In genomic region chr11:62108017-62108750, GRCh38 we compare ENCODE assay signal across 7 cellular contexts. TPM values are rescaled to one million over a fixed set of nuclear protein-coding genes. Genes with fewer than 3 reads are reported as not detected.
A peak's percentile ranks its signal among the peaks of the same experiment; 100 is the strongest.
DNase-seq lines count a peak whose midpoint lies in the region; ATAC-seq, FAIRE-seq and TF ChIP-seq lines count a peak whose summit lies in the region.

No MANE protein-coding gene starts in this region.

- H3K27me3 Mint-ChIP-seq in astrocyte (ENCODE audit: low read depth, unreplicated experiment): no peaks in the 10 kb centered on the region

- peaks cover 17% of the 10 kb centered on the region for H3K4me1 Mint-ChIP-seq in astrocyte (ENCODE audit: low read depth, unreplicated experiment)

- H4K20me1 ChIP-seq in astrocyte (ENCODE audit: insufficient read depth, low read length): no peaks in the 10 kb centered on the region

- no peak for ATAC-seq in HG03520 (IDR thresholded peaks at IDR 0.05; ENCODE audit: unreplicated experiment)

- H3K4me3 Mint-ChIP-seq in astrocyte (ENCODE audit: unreplicated experiment): peak overlapping the region; percentile 70

- intact Hi-C loops in spleen (cut with DNase I; ENCODE audit: low total_unique reads): loop anchor here (5.0 to 10.0 kb wide), 2 partner anchors 233 to 311 kb away; no protein-coding TSS in a partner anchor

- DNase-seq in DMS79 (lab: John Stamatoyannopoulos, UW) (peak; percentile 27), HPDE6-E6E7 (ENCODE audit: extremely low spot score) (peak; percentile 44), NCI-H82 treated with DMSO at 0.1 percent for 48 hours (lab: John Stamatoyannopoulos, UW; ENCODE audit: unreplicated experiment) (peak; percentile 53), astrocyte (ENCODE audit: low read depth) (peak; percentile 34), hippocampal formation (lab: John Stamatoyannopoulos, UW) (peak; percentile 15 to 84), spleen (no peak)

- no peak overlapping the region for H3K4me2 ChIP-seq in astrocyte (ENCODE audit: low read length)

- H3K36me3 ChIP-seq in astrocyte (ENCODE audit: insufficient read depth, low read length) (no peaks in the 10 kb centered on the region), spleen (no peaks in the 10 kb centered on the region)

- TF ChIP-seq CTCF in astrocyte (IDR thresholded peaks at IDR 0.05; ENCODE audit: insufficient read depth, low read depth, low read length) (peak; percentile 87), spleen (IDR thresholded peaks at IDR 0.05 in 8 of 11, conservative IDR thresholded peaks at IDR 0.05 in 3 of 11) (peak in 10 of 11 experiments; percentile 51 to 84 (median 80))

- H3K9me3 ChIP-seq in astrocyte (ENCODE audit: insufficient read depth, low read depth, low read length) (no peaks in the 10 kb centered on the region), spleen (peaks cover 0 to 5% (median 0%) of the 10 kb centered on the region in 8 donors)

- no peak overlapping the region for H2AFZ ChIP-seq in astrocyte (ENCODE audit: low read depth, low read length)

- H3K4me1 ChIP-seq in astrocyte (ENCODE audit: insufficient read depth, low read length): peaks cover 12% of the 10 kb centered on the region
- H3K4me1 ChIP-seq in spleen: peaks cover 5 to 47% (median 30%) of the 10 kb centered on the region in 6 donors

- H3K27me3 ChIP-seq in astrocyte (ENCODE audit: insufficient read depth, low read length) (no peaks in the 10 kb centered on the region), spleen (replicated peaks in 1 of 7) (no peaks in the 10 kb centered on the region)

- FAIRE-seq in astrocyte (lab: Jason Lieb, UNC): no peak

- TF ChIP-seq POLR2A in spleen (IDR thresholded peaks at IDR 0.05): no peak

- no peaks in the 10 kb centered on the region for H3K9me3 Mint-ChIP-seq in astrocyte (ENCODE audit: unreplicated experiment)

- H3K27ac ChIP-seq in astrocyte (ENCODE audit: low read depth, low read length): no peak overlapping the region
- H3K27ac ChIP-seq in spleen: no peak overlapping the region

- no peaks in the 10 kb centered on the region for H3K79me2 ChIP-seq in astrocyte (ENCODE audit: insufficient read depth, low read length)

- H3K36me3 Mint-ChIP-seq in astrocyte (ENCODE audit: low read depth, unreplicated experiment): no peaks in the 10 kb centered on the region

- peak overlapping the region; percentile 58 for H3K27ac Mint-ChIP-seq in astrocyte (ENCODE audit: unreplicated experiment)

- H3K9ac ChIP-seq in astrocyte (ENCODE audit: low read length): no peak overlapping the region

- no peak overlapping the region for H3K4me3 ChIP-seq in astrocyte (ENCODE audit: insufficient read depth, low read depth, low read length)
- H3K4me3 ChIP-seq in spleen: no peak overlapping the region

- 43 to 52% (median 45%) methylated on average over 13 to 14 of the region's 14 CpGs for WGBS in spleen, 5 donors

RNA-seq across cellular contexts. Expression of gene INCENP, which starts 15.6 kb away (rescaled TPM):
- total RNA-seq in astrocyte (13.3 and 17.7 TPM in 2 replicates), spleen (10 to 100 TPM; 22.2 to 32.4 (median 28.8) TPM)
- polyA plus RNA-seq in spleen: 1 to 10 TPM; 1.8 to 5.3 (median 3.0) TPM
